Comparison of ENCODE assay signal across 2 cellular contexts in genomic region chr2:46767706-46768105, GRCh38.
TF ChIP-seq lines count a peak whose summit lies in the region.

No MANE protein-coding gene starts in this region.

TF ChIP-seq in A549, 52 proteins besides CTCF, POLR2A, EP300 and RAD21 (continued from another document):
- no peak for TF ChIP-seq BCL3 (IDR thresholded peaks at IDR 0.05)
- TF ChIP-seq GATA3 (IDR thresholded peaks at IDR 0.05; ENCODE audit: borderline replicate concordance): no peak
- TF ChIP-seq HDAC2 (IDR thresholded peaks at IDR 0.05): peak; percentile 15; the same call in 1 of the 2 replicates

TF ChIP-seq in HEK293, 187 proteins besides CTCF, POLR2A, EP300 and RAD21 (continued from another document):
- TF ChIP-seq ZNF704 (tag by site-specific recombination; IDR thresholded peaks at IDR 0.05) (no peak), BCL11A (tag by site-specific recombination; IDR thresholded peaks at IDR 0.05; ENCODE audit: low read depth) (no peak), PRDM4 (tag by site-specific recombination; IDR thresholded peaks at IDR 0.05) (0 out of 2 replicates have a peak, but pooled peaks have one; percentile 35)
